8 cellular contexts compared by ENCODE assay signal in genomic region chr18:34787931-34788532, GRCh38.
A peak's percentile ranks its signal among the peaks of the same experiment; 100 is the strongest.
DNase-seq lines count a peak whose midpoint lies in the region; ATAC-seq lines count a peak whose summit lies in the region.

No MANE protein-coding gene starts in this region.

- POLR2A ChIA-PET in activated naive CD8-positive, alpha-beta T cell treated with anti-CD3 and anti-CD28 coated beads, Interleukin-2, amount 10 ng/mL, durations not matched to agents 7 days and 5 days (lab: Charles Lee) = no interaction called here

- peak; percentile 67 for ATAC-seq in GM19438 (IDR thresholded peaks at IDR 0.05; ENCODE audit: low read depth, unreplicated experiment)
- peak; percentile 71 for ATAC-seq in HG03521 (IDR thresholded peaks at IDR 0.05; ENCODE audit: unreplicated experiment)
- peak; percentile 39 for ATAC-seq in activated naive CD8-positive, alpha-beta T cell treated with anti-CD3 and anti-CD28 coated beads, Interleukin-2, amount 10 ng/mL, durations not matched to agents 7 days and 5 days (ENCODE audit: low read depth)

- DNase-seq in DMS53 (lab: John Stamatoyannopoulos, UW) = peak; percentile 82
- peak; percentile 4 to 73 for DNase-seq in NCI-H524 (lab: John Stamatoyannopoulos, UW)
- no peak for DNase-seq in activated naive CD8-positive, alpha-beta T cell treated with anti-CD3 and anti-CD28 coated beads, Interleukin-2, amount 10 ng/mL, durations not matched to agents 7 days and 5 days
- DNase-seq in head of caudate nucleus = peak in 24 of 42 donors; percentile 8 to 84 (median 60)
- DNase-seq in renal cortical epithelial cell (ENCODE audit: low read depth) = peak; percentile 60
- no peak for DNase-seq in activated T-helper 1 cell treated with anti-CD3 and anti-CD28 coated beads, Interleukin-12 subunit alpha, Interleukin-12 subunit beta, Interleukin-2, Interleukin-4 antibody, amounts not matched to agents 30 ng/mL and 10 ng/mL and 1 ng/mL, durations not matched to agents 14 hours and 24 hours and 36 hours (ENCODE audit: low spot score)

- intact Hi-C loops in head of caudate nucleus (cut with DNase I) = loop anchor here (10.0 kb wide), 2 partner anchors 133 to 433 kb away; no protein-coding TSS in a partner anchor
- intact Hi-C loops in activated T-helper 1 cell treated with anti-CD3 and anti-CD28 coated beads, Interleukin-12 subunit alpha, Interleukin-12 subunit beta, Interleukin-2, Interleukin-4 antibody, amounts not matched to agents 30 ng/mL and 10 ng/mL and 1 ng/mL, durations not matched to agents 14 hours and 24 hours and 36 hours (cut with micrococcal nuclease) = loop anchor here (1.0 to 5.0 kb wide), 4 partner anchors 59 to 1556 kb away; no protein-coding TSS in a partner anchor

- no peaks in the 10 kb centered on the region for H3K27me3 Mint-ChIP-seq in activated naive CD8-positive, alpha-beta T cell treated with anti-CD3 and anti-CD28 coated beads, Interleukin-2, amount 10 ng/mL, durations not matched to agents 7 days and 5 days
- H3K27me3 Mint-ChIP-seq in activated T-helper 1 cell treated with anti-CD3 and anti-CD28 coated beads, Interleukin-12 subunit alpha, Interleukin-12 subunit beta, Interleukin-2, Interleukin-4 antibody, amounts not matched to agents 30 ng/mL and 10 ng/mL and 1 ng/mL, durations not matched to agents 14 hours and 24 hours and 36 hours (ENCODE audit: insufficient read depth) = peaks cover 4% of the 10 kb centered on the region

- peaks cover 5% of the 10 kb centered on the region for H3K4me1 Mint-ChIP-seq in activated naive CD8-positive, alpha-beta T cell treated with anti-CD3 and anti-CD28 coated beads, Interleukin-2, amount 10 ng/mL, durations not matched to agents 7 days and 5 days
- H3K4me1 Mint-ChIP-seq in activated T-helper 1 cell treated with anti-CD3 and anti-CD28 coated beads, Interleukin-12 subunit alpha, Interleukin-12 subunit beta, Interleukin-2, Interleukin-4 antibody, amounts not matched to agents 30 ng/mL and 10 ng/mL and 1 ng/mL, durations not matched to agents 14 hours and 24 hours and 36 hours (ENCODE audit: low read depth) = peaks cover 4% of the 10 kb centered on the region

- no peak overlapping the region for H3K27ac Mint-ChIP-seq in activated naive CD8-positive, alpha-beta T cell treated with anti-CD3 and anti-CD28 coated beads, Interleukin-2, amount 10 ng/mL, durations not matched to agents 7 days and 5 days
- no peak overlapping the region for H3K27ac Mint-ChIP-seq in activated T-helper 1 cell treated with anti-CD3 and anti-CD28 coated beads, Interleukin-12 subunit alpha, Interleukin-12 subunit beta, Interleukin-2, Interleukin-4 antibody, amounts not matched to agents 30 ng/mL and 10 ng/mL and 1 ng/mL, durations not matched to agents 14 hours and 24 hours and 36 hours

- no peaks in the 10 kb centered on the region for H3K9me3 Mint-ChIP-seq in activated naive CD8-positive, alpha-beta T cell treated with anti-CD3 and anti-CD28 coated beads, Interleukin-2, amount 10 ng/mL, durations not matched to agents 7 days and 5 days
- no peaks in the 10 kb centered on the region for H3K9me3 Mint-ChIP-seq in activated T-helper 1 cell treated with anti-CD3 and anti-CD28 coated beads, Interleukin-12 subunit alpha, Interleukin-12 subunit beta, Interleukin-2, Interleukin-4 antibody, amounts not matched to agents 30 ng/mL and 10 ng/mL and 1 ng/mL, durations not matched to agents 14 hours and 24 hours and 36 hours

- no peaks in the 10 kb centered on the region for H3K36me3 Mint-ChIP-seq in activated naive CD8-positive, alpha-beta T cell treated with anti-CD3 and anti-CD28 coated beads, Interleukin-2, amount 10 ng/mL, durations not matched to agents 7 days and 5 days
- no peaks in the 10 kb centered on the region for H3K36me3 Mint-ChIP-seq in activated T-helper 1 cell treated with anti-CD3 and anti-CD28 coated beads, Interleukin-12 subunit alpha, Interleukin-12 subunit beta, Interleukin-2, Interleukin-4 antibody, amounts not matched to agents 30 ng/mL and 10 ng/mL and 1 ng/mL, durations not matched to agents 14 hours and 24 hours and 36 hours (ENCODE audit: low read depth)

- H3K4me3 Mint-ChIP-seq in activated naive CD8-positive, alpha-beta T cell treated with anti-CD3 and anti-CD28 coated beads, Interleukin-2, amount 10 ng/mL, durations not matched to agents 7 days and 5 days = no peak overlapping the region
- no peak overlapping the region for H3K4me3 Mint-ChIP-seq in activated T-helper 1 cell treated with anti-CD3 and anti-CD28 coated beads, Interleukin-12 subunit alpha, Interleukin-12 subunit beta, Interleukin-2, Interleukin-4 antibody, amounts not matched to agents 30 ng/mL and 10 ng/mL and 1 ng/mL, durations not matched to agents 14 hours and 24 hours and 36 hours

Comparison
In these comparisons a context has a peak if more than half of its experiments do, and no peak if none do; other contexts are left out.
1. DNase-seq: peak in DMS53 (single experiment), NCI-H524 (2 of 2), head of caudate nucleus (24 of 42) and renal cortical epithelial cell (single experiment); none in activated naive CD8-positive, alpha-beta T cell treated with anti-CD3 and anti-CD28 coated beads, Interleukin-2, amount 10 ng/mL, durations not matched to agents 7 days and 5 days (single experiment) and activated T-helper 1 cell treated with anti-CD3 and anti-CD28 coated beads, Interleukin-12 subunit alpha, Interleukin-12 subunit beta, Interleukin-2, Interleukin-4 antibody, amounts not matched to agents 30 ng/mL and 10 ng/mL and 1 ng/mL, durations not matched to agents 14 hours and 24 hours and 36 hours (single experiment).
2. Peak in every context shown above with its lines, with median percentiles within 50 percentile points of each other: ATAC-seq.